ENCODE assay signal across 1 cellular context in the genomic region with DNA sequence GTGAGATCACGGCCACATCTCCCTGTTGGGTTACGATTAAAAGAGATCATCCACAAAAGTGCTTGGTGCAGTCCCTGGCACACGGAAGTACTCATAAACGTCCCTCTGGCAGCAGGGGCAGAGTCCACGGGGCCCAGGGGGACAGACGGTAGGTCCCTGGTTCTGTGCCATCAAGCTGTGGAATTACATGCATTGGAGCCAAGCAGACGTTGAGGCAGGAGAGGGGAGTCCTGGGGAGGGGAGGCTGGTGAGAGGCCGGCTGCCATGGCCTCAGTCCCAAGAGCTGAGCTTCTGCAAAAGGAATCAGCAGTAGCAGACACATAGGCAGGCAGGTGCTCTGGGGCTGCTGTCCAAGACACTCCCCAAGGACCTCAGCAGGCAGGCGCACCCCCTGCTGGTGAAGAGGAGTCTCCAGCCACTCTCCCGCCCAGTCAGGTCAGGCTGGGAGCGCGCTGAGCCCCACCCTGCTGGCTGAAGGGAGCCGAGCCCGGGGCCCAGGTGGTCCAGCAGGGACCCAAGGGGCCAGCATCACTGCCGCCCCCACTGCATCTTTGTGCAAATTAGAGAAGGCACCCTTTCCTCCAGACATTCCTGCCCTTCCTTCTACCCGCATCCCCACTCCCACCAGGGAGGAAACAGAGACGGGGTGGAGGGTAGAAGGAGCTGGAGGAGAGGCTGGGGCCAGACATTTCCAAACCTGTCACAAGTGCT.
A peak's percentile ranks its signal among the peaks of the same experiment; 100 is the strongest.
TF ChIP-seq lines count a peak whose summit lies in the region.

No MANE protein-coding gene starts in this region.

TF ChIP-seq in K562, 482 proteins besides CTCF, POLR2A, EP300 and RAD21 (continued from another document):
- TF ChIP-seq, protein P1, sequence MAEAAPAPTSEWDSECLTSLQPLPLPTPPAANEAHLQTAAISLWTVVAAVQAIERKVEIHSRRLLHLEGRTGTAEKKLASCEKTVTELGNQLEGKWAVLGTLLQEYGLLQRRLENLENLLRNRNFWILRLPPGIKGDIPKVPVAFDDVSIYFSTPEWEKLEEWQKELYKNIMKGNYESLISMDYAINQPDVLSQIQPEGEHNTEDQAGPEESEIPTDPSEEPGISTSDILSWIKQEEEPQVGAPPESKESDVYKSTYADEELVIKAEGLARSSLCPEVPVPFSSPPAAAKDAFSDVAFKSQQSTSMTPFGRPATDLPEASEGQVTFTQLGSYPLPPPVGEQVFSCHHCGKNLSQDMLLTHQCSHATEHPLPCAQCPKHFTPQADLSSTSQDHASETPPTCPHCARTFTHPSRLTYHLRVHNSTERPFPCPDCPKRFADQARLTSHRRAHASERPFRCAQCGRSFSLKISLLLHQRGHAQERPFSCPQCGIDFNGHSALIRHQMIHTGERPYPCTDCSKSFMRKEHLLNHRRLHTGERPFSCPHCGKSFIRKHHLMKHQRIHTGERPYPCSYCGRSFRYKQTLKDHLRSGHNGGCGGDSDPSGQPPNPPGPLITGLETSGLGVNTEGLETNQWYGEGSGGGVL (CRISPR knock-in tag; IDR thresholded peaks at IDR 0.05) = no peak
- TF ChIP-seq MYBL2 (IDR thresholded peaks at IDR 0.05; ENCODE audit: low read depth) (no peak), MYBL2 (CRISPR knock-in tag; IDR thresholded peaks at IDR 0.05; ENCODE audit: borderline replicate concordance) (no peak), AFF1 (IDR thresholded peaks at IDR 0.05; ENCODE audit: low read depth in 1 of 2, partially characterized antibody in 2 of 2) (no peak), FOXM1 (IDR thresholded peaks at IDR 0.05; ENCODE audit: low read depth) (no peak), FOXM1 (CRISPR knock-in tag; IDR thresholded peaks at IDR 0.05; ENCODE audit: low read depth) (no peak), BHLHE40 (IDR thresholded peaks at IDR 0.05; ENCODE audit: low read length) (peak; percentile 35; the same call in 1 of the 2 replicates), LCOR (CRISPR knock-in tag; IDR thresholded peaks at IDR 0.05) (no peak), ZEB2 (IDR thresholded peaks at IDR 0.05) (no peak), MAFK (IDR thresholded peaks at IDR 0.05; ENCODE audit: low read length) (no peak), MTF1 (CRISPR knock-in tag; IDR thresholded peaks at IDR 0.05; ENCODE audit: borderline replicate concordance) (no peak), ZNF23 (CRISPR knock-in tag; IDR thresholded peaks at IDR 0.05) (no peak), GTF2E2 (tag; IDR thresholded peaks at IDR 0.05) (no peak), MBD1 (CRISPR knock-in tag; IDR thresholded peaks at IDR 0.05) (no peak), HNRNPL (IDR thresholded peaks at IDR 0.05; ENCODE audit: low read depth, low read length) (no peak), CREM (IDR thresholded peaks at IDR 0.05; ENCODE audit: low read depth) (no peak), YY1 (IDR thresholded peaks at IDR 0.05; ENCODE audit: borderline replicate concordance in 1 of 3, control insufficient read depth in 1 of 3, extremely low read depth in 1 of 3, insufficient read depth in 3 of 3, insufficient read length in 1 of 3, insufficient replicate concordance in 2 of 3, low read depth in 1 of 3, low read length in 2 of 3) (no peak), MAZ (CRISPR knock-in tag; conservative IDR thresholded peaks at IDR 0.05 in 1 of 2, IDR thresholded peaks at IDR 0.05 in 1 of 2) (peak in 1 of 2 experiments; percentile 30; a peak in 1 of 4 replicates), KAT7 (CRISPR knock-in tag; IDR thresholded peaks at IDR 0.05; ENCODE audit: borderline replicate concordance) (no peak), RNF219 (CRISPR knock-in tag; IDR thresholded peaks at IDR 0.05) (no peak), MCM5 (IDR thresholded peaks at IDR 0.05; ENCODE audit: low read depth) (no peak)
- TF ChIP-seq, protein P2, sequence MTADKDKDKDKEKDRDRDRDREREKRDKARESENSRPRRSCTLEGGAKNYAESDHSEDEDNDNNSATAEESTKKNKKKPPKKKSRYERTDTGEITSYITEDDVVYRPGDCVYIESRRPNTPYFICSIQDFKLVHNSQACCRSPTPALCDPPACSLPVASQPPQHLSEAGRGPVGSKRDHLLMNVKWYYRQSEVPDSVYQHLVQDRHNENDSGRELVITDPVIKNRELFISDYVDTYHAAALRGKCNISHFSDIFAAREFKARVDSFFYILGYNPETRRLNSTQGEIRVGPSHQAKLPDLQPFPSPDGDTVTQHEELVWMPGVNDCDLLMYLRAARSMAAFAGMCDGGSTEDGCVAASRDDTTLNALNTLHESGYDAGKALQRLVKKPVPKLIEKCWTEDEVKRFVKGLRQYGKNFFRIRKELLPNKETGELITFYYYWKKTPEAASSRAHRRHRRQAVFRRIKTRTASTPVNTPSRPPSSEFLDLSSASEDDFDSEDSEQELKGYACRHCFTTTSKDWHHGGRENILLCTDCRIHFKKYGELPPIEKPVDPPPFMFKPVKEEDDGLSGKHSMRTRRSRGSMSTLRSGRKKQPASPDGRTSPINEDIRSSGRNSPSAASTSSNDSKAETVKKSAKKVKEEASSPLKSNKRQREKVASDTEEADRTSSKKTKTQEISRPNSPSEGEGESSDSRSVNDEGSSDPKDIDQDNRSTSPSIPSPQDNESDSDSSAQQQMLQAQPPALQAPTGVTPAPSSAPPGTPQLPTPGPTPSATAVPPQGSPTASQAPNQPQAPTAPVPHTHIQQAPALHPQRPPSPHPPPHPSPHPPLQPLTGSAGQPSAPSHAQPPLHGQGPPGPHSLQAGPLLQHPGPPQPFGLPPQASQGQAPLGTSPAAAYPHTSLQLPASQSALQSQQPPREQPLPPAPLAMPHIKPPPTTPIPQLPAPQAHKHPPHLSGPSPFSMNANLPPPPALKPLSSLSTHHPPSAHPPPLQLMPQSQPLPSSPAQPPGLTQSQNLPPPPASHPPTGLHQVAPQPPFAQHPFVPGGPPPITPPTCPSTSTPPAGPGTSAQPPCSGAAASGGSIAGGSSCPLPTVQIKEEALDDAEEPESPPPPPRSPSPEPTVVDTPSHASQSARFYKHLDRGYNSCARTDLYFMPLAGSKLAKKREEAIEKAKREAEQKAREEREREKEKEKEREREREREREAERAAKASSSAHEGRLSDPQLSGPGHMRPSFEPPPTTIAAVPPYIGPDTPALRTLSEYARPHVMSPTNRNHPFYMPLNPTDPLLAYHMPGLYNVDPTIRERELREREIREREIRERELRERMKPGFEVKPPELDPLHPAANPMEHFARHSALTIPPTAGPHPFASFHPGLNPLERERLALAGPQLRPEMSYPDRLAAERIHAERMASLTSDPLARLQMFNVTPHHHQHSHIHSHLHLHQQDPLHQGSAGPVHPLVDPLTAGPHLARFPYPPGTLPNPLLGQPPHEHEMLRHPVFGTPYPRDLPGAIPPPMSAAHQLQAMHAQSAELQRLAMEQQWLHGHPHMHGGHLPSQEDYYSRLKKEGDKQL (CRISPR knock-in tag; IDR thresholded peaks at IDR 0.05; ENCODE audit: borderline replicate concordance) = no peak
- TF ChIP-seq, protein P3, sequence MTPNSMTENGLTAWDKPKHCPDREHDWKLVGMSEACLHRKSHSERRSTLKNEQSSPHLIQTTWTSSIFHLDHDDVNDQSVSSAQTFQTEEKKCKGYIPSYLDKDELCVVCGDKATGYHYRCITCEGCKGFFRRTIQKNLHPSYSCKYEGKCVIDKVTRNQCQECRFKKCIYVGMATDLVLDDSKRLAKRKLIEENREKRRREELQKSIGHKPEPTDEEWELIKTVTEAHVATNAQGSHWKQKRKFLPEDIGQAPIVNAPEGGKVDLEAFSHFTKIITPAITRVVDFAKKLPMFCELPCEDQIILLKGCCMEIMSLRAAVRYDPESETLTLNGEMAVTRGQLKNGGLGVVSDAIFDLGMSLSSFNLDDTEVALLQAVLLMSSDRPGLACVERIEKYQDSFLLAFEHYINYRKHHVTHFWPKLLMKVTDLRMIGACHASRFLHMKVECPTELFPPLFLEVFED (CRISPR knock-in tag; conservative IDR thresholded peaks at IDR 0.05) = no peak
